Comparison of ENCODE assay signal across 9 cellular contexts in the genomic region with DNA sequence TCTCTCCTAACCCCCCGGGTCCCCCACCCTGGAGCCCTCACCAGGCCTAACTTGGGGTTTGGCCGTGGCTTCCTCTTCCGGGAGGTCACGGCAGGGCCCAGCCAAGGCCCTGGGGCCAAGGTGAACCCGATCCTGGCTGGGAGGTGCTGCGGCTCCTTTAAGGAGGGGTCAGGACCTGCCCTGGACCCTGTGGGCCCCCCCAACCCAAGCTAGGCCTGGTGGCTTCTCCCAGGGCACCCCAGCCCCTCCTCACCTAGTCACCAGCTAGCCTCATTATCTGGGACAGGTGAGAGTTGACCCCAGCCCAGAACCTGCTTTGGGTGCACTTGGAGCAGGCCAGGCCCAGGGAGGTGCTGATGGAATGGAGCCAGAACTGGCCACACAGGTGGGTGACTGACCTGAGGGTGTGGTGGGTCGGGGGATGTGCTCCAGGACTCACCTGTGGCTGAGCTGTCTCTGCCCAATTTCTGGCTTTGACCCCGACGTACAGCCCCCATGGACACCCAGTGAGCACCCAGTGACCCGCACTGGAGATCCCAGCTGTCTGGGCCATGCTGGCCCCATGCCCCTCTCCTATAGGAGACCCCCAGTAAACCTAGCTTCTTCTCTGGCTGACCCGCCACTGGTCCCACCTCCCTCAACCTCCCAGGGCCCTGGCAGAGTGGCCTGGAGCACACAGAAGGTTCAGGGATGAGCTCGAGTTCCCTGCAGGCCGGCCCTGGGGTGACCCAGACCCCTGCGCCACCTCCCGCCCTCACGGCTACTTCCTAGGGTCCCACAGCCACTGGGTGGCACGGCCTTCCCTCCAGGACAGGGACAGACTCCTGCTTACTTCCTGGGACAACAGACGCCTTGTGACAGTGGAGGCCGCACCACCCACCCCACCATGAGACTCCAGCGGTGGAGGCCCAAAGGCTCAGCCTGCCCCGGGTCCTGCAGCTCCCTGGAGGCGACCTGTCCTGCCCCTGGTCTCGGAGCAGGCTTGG. TPM values are rescaled to one million over a fixed set of nuclear protein-coding genes. Genes with fewer than 3 reads are reported as not detected.
DNase-seq lines count a peak whose midpoint lies in the region; ATAC-seq, FAIRE-seq and TF ChIP-seq lines count a peak whose summit lies in the region.
"Had no signal": no experiment of that assay in that cellular context is flagged by ENCODE, and none has a peak within 500 bp of the region (broad histone marks: within the 10 kb centered on the region; RNA-seq: fewer than 3 reads in every experiment).

No MANE protein-coding gene starts in this region.

- H3K56ac ChIP-seq in H1 (replicated peaks; ENCODE audit: insufficient read length, low read depth, low read length), result no peak overlapping the region

- DNase-seq in CD4-positive, alpha-beta memory T cell, result no peak
- DNase-seq in RWPE1 (ENCODE audit: low spot score), result no peak
- DNase-seq in H1 (ENCODE audit: low read depth in 1 of 2, low spot score in 2 of 2), result no peak
- no peak for DNase-seq in trophoblast cell
- DNase-seq in NCI-H2227 treated with DMSO at 0.1 percent for 48 hours (lab: John Stamatoyannopoulos, UW), result no peak
- no peak for DNase-seq in ACHN
- no peak for DNase-seq in NCI-H2081 treated with DMSO at 0.1 percent for 48 hours (lab: John Stamatoyannopoulos, UW)
- DNase-seq: activated CD4-positive, alpha-beta T cell treated with anti-CD3 and anti-CD28 coated beads for 48 hours had no signal

- in situ Hi-C loops in ACHN (cut with HindIII; ENCODE audit: low pct_ligation_motif_present, low pct_unique_long_range_greater_than_20kb, low sequenced_read_pairs), result no loop called here

- H2BK5ac ChIP-seq in H1 (ENCODE audit: low read depth, low read length) (peak overlapping the region; percentile 87; the same call in 1 of the 2 replicates), trophoblast cell (ENCODE audit: low read depth, low read length, poor library complexity) (no peak overlapping the region)

- H3K79me1 ChIP-seq in H1 (ENCODE audit: low read depth, low read length) (no peaks in the 10 kb centered on the region), trophoblast cell (ENCODE audit: low read length) (peaks cover 35% of the 10 kb centered on the region)

- H3K9me3 ChIP-seq in CD4-positive, alpha-beta memory T cell (ENCODE audit: control insufficient read depth in 1 of 2, low read length in 2 of 2), result no peaks in the 10 kb centered on the region
- H3K9me3 ChIP-seq in H1 (ENCODE audit: insufficient read depth in 2 of 2, low read depth in 1 of 2, low read length in 1 of 2) (no peaks in the 10 kb centered on the region), trophoblast cell (ENCODE audit: insufficient read depth, low read depth, low read length) (no peaks in the 10 kb centered on the region)

- peaks cover 19 to 75% (median 49%) of the 10 kb centered on the region in 4 donors for H3K4me1 Mint-ChIP-seq in CD4-positive, alpha-beta memory T cell

- H3K4me2 ChIP-seq in H1 (ENCODE audit: insufficient read depth in 1 of 2, low read depth in 2 of 2, low read length in 2 of 2) (no peak overlapping the region), trophoblast cell (ENCODE audit: low read length) (no peak overlapping the region)

- no peak overlapping the region for H4K12ac ChIP-seq in trophoblast cell (ENCODE audit: low read depth, low read length)

- no peak overlapping the region; a peak in 1 of 7 replicates for H3K9ac ChIP-seq in H1 (replicated peaks in 1 of 4; ENCODE audit: extremely low read depth in 1 of 4, low read depth in 3 of 4, low read length in 3 of 4)
- no peak overlapping the region for H3K9ac ChIP-seq in trophoblast cell (ENCODE audit: low read length)

- H3K27me3 Mint-ChIP-seq in CD4-positive, alpha-beta memory T cell, result no peaks in the 10 kb centered on the region

- peaks cover 68% of the 10 kb centered on the region for H3K4me1 ChIP-seq in CD4-positive, alpha-beta memory T cell (ENCODE audit: insufficient read depth, low read length)
- H3K4me1 ChIP-seq in H1 (replicated peaks in 1 of 4; ENCODE audit: control insufficient read depth in 3 of 4, insufficient read depth in 4 of 4, low read length in 3 of 4), result peaks cover 4 to 32% (median 24%) of the 10 kb centered on the region in 4 experiments
- peaks cover 29 to 32% of the 10 kb centered on the region in 2 experiments for H3K4me1 ChIP-seq in trophoblast cell (ENCODE audit: control insufficient read depth in 1 of 2, insufficient read depth in 2 of 2, low read length in 2 of 2)

- H2AK5ac ChIP-seq in H1 (ENCODE audit: low read depth, low read length), result peak overlapping the region; percentile 75; the same call in 1 of the 2 replicates
- H2AK5ac ChIP-seq in trophoblast cell (ENCODE audit: low read length), result peak overlapping the region; percentile 71

- no peak for TF ChIP-seq EP300 in H1 (IDR thresholded peaks at IDR 0.05; ENCODE audit: borderline replicate concordance in 1 of 2, low read depth in 2 of 2, low read length in 2 of 2)

- no peak overlapping the region for H3K4me3 ChIP-seq in CD4-positive, alpha-beta memory T cell (ENCODE audit: low read length in 2 of 2)
- no peak overlapping the region for H3K4me3 ChIP-seq in H1 (ENCODE audit: extremely low read depth in 1 of 4, insufficient read depth in 2 of 4, low read depth in 3 of 4, low read length in 4 of 4)
- H3K4me3 ChIP-seq in trophoblast cell (ENCODE audit: low read depth, low read length), result no peak overlapping the region

- intact Hi-C loops in CD4-positive, alpha-beta memory T cell (cut with micrococcal nuclease), result no loop called here

- H3K36me3 Mint-ChIP-seq in CD4-positive, alpha-beta memory T cell, result peaks cover 0 to 4% of the 10 kb centered on the region in 2 donors

- H3K14ac ChIP-seq in H1 (ENCODE audit: insufficient read length) (no peak overlapping the region), trophoblast cell (ENCODE audit: low read length) (peak overlapping the region; percentile 45)

- no peaks in the 10 kb centered on the region for H3K9me3 Mint-ChIP-seq in CD4-positive, alpha-beta memory T cell

- H2AFZ ChIP-seq in H1 (ENCODE audit: low read length), result no peak overlapping the region
- no peak overlapping the region for H2AFZ ChIP-seq in trophoblast cell (ENCODE audit: insufficient read depth, low read length, poor library complexity)

- H4K8ac ChIP-seq in H1 (ENCODE audit: extremely low read depth, insufficient read depth, low read length) (peak overlapping the region; percentile 91), trophoblast cell (ENCODE audit: low read depth, low read length) (peak overlapping the region; percentile 10)

- 86% methylated on average over 21 of the region's 23 CpGs; no CpG with 5 or more reads in 1 of the 2 experiments for WGBS in H1 (ENCODE audit: extremely low coverage in 1 of 2, insufficient coverage in 1 of 2, insufficient read length in 1 of 2, insufficient replicate concordance in 2 of 2, low coverage in 1 of 2, low lambda C conversion rate in 2 of 2, missing lambda C conversion rate in 1 of 2), 2 experiments
- no CpG with 5 or more reads among the region's 23 CpGs for WGBS in trophoblast cell (ENCODE audit: extremely low coverage, insufficient coverage, insufficient read length)

- no peak for FAIRE-seq in H1 (lab: Jason Lieb, UNC)

- H2BK120ac ChIP-seq in H1 (replicated peaks; ENCODE audit: low read depth, low read length) (peak overlapping the region; percentile 15), trophoblast cell (ENCODE audit: insufficient read depth, low read length, poor library complexity) (peak overlapping the region; percentile 77)

- H3K27me3 ChIP-seq in CD4-positive, alpha-beta memory T cell (ENCODE audit: insufficient read depth, low read length), result no peaks in the 10 kb centered on the region
- H3K27me3 ChIP-seq in H1 (replicated peaks in 1 of 4; ENCODE audit: control insufficient read depth in 3 of 4, extremely low read depth in 1 of 4, insufficient read depth in 3 of 4, low read length in 3 of 4) (no peaks in the 10 kb centered on the region), trophoblast cell (ENCODE audit: insufficient read depth, low read length) (no peaks in the 10 kb centered on the region)

- peak overlapping the region in 7 of 8 donors; percentile 36 to 65 (median 52) for H3K4me3 Mint-ChIP-seq in CD4-positive, alpha-beta memory T cell

- H3K27ac Mint-ChIP-seq in CD4-positive, alpha-beta memory T cell, result peak overlapping the region in 6 of 7 donors; percentile 84 to 95 (median 89)

- no peak overlapping the region for H3K23ac ChIP-seq in H1 (ENCODE audit: insufficient read length)
- H3K23ac ChIP-seq in trophoblast cell (ENCODE audit: low read length), result no peak overlapping the region

- no peaks in the 10 kb centered on the region for H3K79me2 ChIP-seq in H1 (ENCODE audit: control insufficient read depth in 1 of 2, insufficient read depth in 2 of 2, low read length in 2 of 2)
- H3K79me2 ChIP-seq in trophoblast cell (ENCODE audit: control insufficient read depth, insufficient read depth, low read length, poor library complexity), result peaks cover 8% of the 10 kb centered on the region

- no peak for TF ChIP-seq POLR2A in H1 (IDR thresholded peaks at IDR 0.05; ENCODE audit: control extremely low read depth in 1 of 2, low read depth in 2 of 2, low read length in 2 of 2)

- H3K27ac ChIP-seq in CD4-positive, alpha-beta memory T cell (ENCODE audit: low read depth, low read length), result peak overlapping the region; percentile 97
- H3K27ac ChIP-seq in RWPE1 (peak overlapping the region; percentile 100), H1 (ENCODE audit: low read depth, low read length) (0 out of 2 replicates have a peak overlapping the region, but pooled peaks have one; percentile 51), trophoblast cell (ENCODE audit: low read depth, low read length) (peak overlapping the region; percentile 18)

- H3K18ac ChIP-seq in H1 (ENCODE audit: extremely low read depth, low read length) (peak overlapping the region; percentile 32), trophoblast cell (ENCODE audit: low read length) (peak overlapping the region; percentile 0)

- peak overlapping the region; percentile 75 for H2BK12ac ChIP-seq in H1 (ENCODE audit: low read depth, low read length)
- H2BK12ac ChIP-seq in trophoblast cell (ENCODE audit: low read length), result peak overlapping the region; percentile 79

- H3K36me3 ChIP-seq in CD4-positive, alpha-beta memory T cell (ENCODE audit: insufficient read depth, low read length), result no peaks in the 10 kb centered on the region
- no peaks in the 10 kb centered on the region for H3K36me3 ChIP-seq in H1 (ENCODE audit: control insufficient read depth in 2 of 4, insufficient read depth in 4 of 4, low read length in 3 of 4)
- no peaks in the 10 kb centered on the region for H3K36me3 ChIP-seq in trophoblast cell (ENCODE audit: control insufficient read depth in 1 of 2, insufficient read depth in 2 of 2, low read length in 2 of 2)

- peak overlapping the region; percentile 21 for H4K5ac ChIP-seq in H1 (ENCODE audit: insufficient read length, low read depth, low read length)

- peaks cover 5% of the 10 kb centered on the region; the same call in 1 of the 2 replicates for H3K23me2 ChIP-seq in H1 (ENCODE audit: low read depth, low read length)

- POLR2A ChIA-PET in CD4-positive, alpha-beta memory T cell (lab: Charles Lee; ENCODE audit: partially characterized antibody), result interaction anchor here (0.6 to 6.7 kb wide), 7 partner anchors 9 to 116 kb away, joined by 3 to 75 read pairs (median 9); no protein-coding TSS in a partner anchor
- POLR2A ChIA-PET in RWPE1 (lab: Yijun Ruan, JAX; ENCODE audit: low non-redundant PET), result no interaction called here
- POLR2A ChIA-PET in H1 (lab: Charles Lee; ENCODE audit: partially characterized antibody), result interaction anchor here (1.0 to 22.2 kb wide), 5 partner anchors 9 to 212 kb away, joined by 3 to 524 read pairs (median 4); no protein-coding TSS in a partner anchor

- no peak for TF ChIP-seq RAD21 in H1 (IDR thresholded peaks at IDR 0.05 in 1 of 2, conservative IDR thresholded peaks at IDR 0.05 in 1 of 2; ENCODE audit: low read depth in 2 of 2, low read length in 2 of 2)

- H2BK15ac ChIP-seq in H1 (ENCODE audit: low read length), result peak overlapping the region; percentile 72; the same call in 1 of the 2 replicates

- peak overlapping the region; percentile 97 for H4K91ac ChIP-seq in H1 (replicated peaks; ENCODE audit: insufficient read length, low read length)
- H4K91ac ChIP-seq in trophoblast cell (ENCODE audit: low read depth, low read length), result peak overlapping the region; percentile 96

- no peak for ATAC-seq in HG03354 (IDR thresholded peaks at IDR 0.05; ENCODE audit: poor library complexity, severe bottlenecking, unreplicated experiment)

- H3K4ac ChIP-seq in H1 (replicated peaks; ENCODE audit: insufficient read length, low read depth, low read length) (no peak overlapping the region), trophoblast cell (ENCODE audit: low read depth, low read length) (no peak overlapping the region)

- peak overlapping the region; percentile 95 for H2BK20ac ChIP-seq in H1 (ENCODE audit: low read length)

- CTCF ChIA-PET in CD4-positive, alpha-beta memory T cell (lab: Charles Lee; ENCODE audit: partially characterized antibody), result no interaction called here
- CTCF ChIA-PET in RWPE1 (lab: Yijun Ruan, JAX), result no interaction called here
- CTCF ChIA-PET in H1 (lab: Charles Lee; ENCODE audit: partially characterized antibody), result interaction anchor here (0.7 to 3.2 kb wide), 5 partner anchors 11 to 38 kb away, joined by 3 to 16 read pairs (median 4); no protein-coding TSS in a partner anchor

- no peaks in the 10 kb centered on the region for H4K20me1 ChIP-seq in H1 (replicated peaks in 1 of 2; ENCODE audit: control insufficient read depth in 1 of 2, insufficient read depth in 2 of 2, low read length in 2 of 2)

- TF ChIP-seq CTCF in RWPE1 (conservative IDR thresholded peaks at IDR 0.05; ENCODE audit: low read depth) (no peak), H1 (IDR thresholded peaks at IDR 0.05; ENCODE audit: control extremely low read depth in 1 of 3, insufficient read depth in 1 of 3, low read depth in 1 of 3, low read length in 3 of 3) (no peak)

RNA-seq across cellular contexts. Expression of a gene that starts 6.7 kb away (rescaled TPM):
- 100 to 1,000 TPM; 194 to 195 TPM for total RNA-seq in CD4-positive, alpha-beta memory T cell
- 10 to 100 TPM; 24.1 to 63.9 TPM for polyA plus RNA-seq in CD4-positive, alpha-beta memory T cell
- 163 and 174 TPM in 2 replicates for total RNA-seq in H1 (2021; fragmentation: NEBNext Ultra II Directional; extraction: Animal tissue kit (Norgen Biotek cat#: 25700))
- 166 and 200 TPM in 2 replicates for polyA plus RNA-seq in H1 (2011; rRNA removed)
- 102 TPM for polyA plus RNA-seq in H1 (2011; cell fraction: cytosol; rRNA removed)
- 175 TPM for polyA plus RNA-seq in H1 (2011; cell fraction: nucleus; rRNA removed)
- 78.8 to 121 TPM (median 107 TPM) in 4 replicates for polyA plus RNA-seq in H1 (2012, experiment 1 of 2)
- polyA plus RNA-seq in H1 (2012, experiment 2 of 2), result 103 TPM
- polyA plus RNA-seq in H1 (2013, experiment 1 of 2), result 122 TPM
- polyA plus RNA-seq in H1 (2013, experiment 2 of 2), result 125 TPM
- 66.6 and 68.9 TPM in 2 replicates for polyA minus RNA-seq in H1 (2011; rRNA and poly(A)+ RNA removed)
- 116 TPM for polyA minus RNA-seq in H1 (2011; cell fraction: cytosol; rRNA and poly(A)+ RNA removed)
- polyA minus RNA-seq in H1 (2011; cell fraction: nucleus; rRNA and poly(A)+ RNA removed), result 61.1 TPM
- 339 and 368 TPM in 2 replicates for polyA plus RNA-seq in trophoblast cell (2013)

RNA-seq across cellular contexts. Expression of a gene that starts 38.3 kb away (rescaled TPM):
- 100 to 1,000 TPM; 130 to 135 TPM for total RNA-seq in CD4-positive, alpha-beta memory T cell
- polyA plus RNA-seq in CD4-positive, alpha-beta memory T cell, result 100 to 1,000 TPM in 1 of 2 donors, 10 to 100 TPM in 1; 29.6 to 114 TPM
- total RNA-seq in H1 (2021; fragmentation: NEBNext Ultra II Directional; extraction: Animal tissue kit (Norgen Biotek cat#: 25700)), result 9.2 and 9.8 TPM in 2 replicates
- 9.6 and 10.2 TPM in 2 replicates for polyA plus RNA-seq in H1 (2011; rRNA removed)
- polyA plus RNA-seq in H1 (2011; cell fraction: cytosol; rRNA removed), result 5.2 TPM
- 8.1 TPM for polyA plus RNA-seq in H1 (2011; cell fraction: nucleus; rRNA removed)
- 5.2 to 7.4 TPM (median 7.0 TPM) in 4 replicates for polyA plus RNA-seq in H1 (2012, experiment 1 of 2)
- 5.2 TPM for polyA plus RNA-seq in H1 (2012, experiment 2 of 2)
- 7.2 TPM for polyA plus RNA-seq in H1 (2013, experiment 1 of 2)
- 7.5 TPM for polyA plus RNA-seq in H1 (2013, experiment 2 of 2)
- polyA minus RNA-seq in H1 (2011; rRNA and poly(A)+ RNA removed), result 6.6 and 8.8 TPM in 2 replicates
- 7.0 TPM for polyA minus RNA-seq in H1 (2011; cell fraction: cytosol; rRNA and poly(A)+ RNA removed)
- 3.3 TPM for polyA minus RNA-seq in H1 (2011; cell fraction: nucleus; rRNA and poly(A)+ RNA removed)
- polyA plus RNA-seq in trophoblast cell (2013), result 34.5 and 34.8 TPM in 2 replicates

RNA-seq across cellular contexts. Expression of a gene that starts 38.9 kb away (rescaled TPM):
- total RNA-seq in CD4-positive, alpha-beta memory T cell, result 10 to 100 TPM; 18.6 to 22.1 TPM
- polyA plus RNA-seq in CD4-positive, alpha-beta memory T cell, result 1 to 10 TPM in 1 of 2 donors, under 1 TPM in 1; 0.84 to 1.2 TPM
- total RNA-seq in H1 (2021; fragmentation: NEBNext Ultra II Directional; extraction: Animal tissue kit (Norgen Biotek cat#: 25700)), result 1.3 and 1.8 TPM in 2 replicates
- polyA plus RNA-seq in H1 (2011; rRNA removed), result 1.9 and 2.3 TPM in 2 replicates
- 2.3 TPM for polyA plus RNA-seq in H1 (2011; cell fraction: cytosol; rRNA removed)
- polyA plus RNA-seq in H1 (2011; cell fraction: nucleus; rRNA removed), result 12.4 TPM
- polyA plus RNA-seq in H1 (2012, experiment 1 of 2), result 0.54 to 2.7 TPM (median 2.0 TPM) in 4 replicates
- 1.1 TPM for polyA plus RNA-seq in H1 (2012, experiment 2 of 2)
- 0.95 TPM for polyA plus RNA-seq in H1 (2013, experiment 1 of 2)
- polyA plus RNA-seq in H1 (2013, experiment 2 of 2), result 0.75 TPM
- polyA minus RNA-seq in H1 (2011; rRNA and poly(A)+ RNA removed), result 0.47 TPM in 1 of 2 replicates, not detected in the other
- polyA minus RNA-seq in H1 (2011; cell fraction: cytosol; rRNA and poly(A)+ RNA removed), result 1.5 TPM
- 2.4 TPM for polyA minus RNA-seq in H1 (2011; cell fraction: nucleus; rRNA and poly(A)+ RNA removed)
- 1.2 and 1.5 TPM in 2 replicates for polyA plus RNA-seq in trophoblast cell (2013)

RNA-seq across cellular contexts. Expression of a gene that starts 42.3 kb away (rescaled TPM):
- total RNA-seq in CD4-positive, alpha-beta memory T cell, result 10 to 100 TPM; 52.2 to 59.4 TPM
- polyA plus RNA-seq in CD4-positive, alpha-beta memory T cell, result 1 to 10 TPM; 2.8 to 6.6 TPM
- total RNA-seq in H1 (2021; fragmentation: NEBNext Ultra II Directional; extraction: Animal tissue kit (Norgen Biotek cat#: 25700)), result 92.3 and 95.3 TPM in 2 replicates
- polyA plus RNA-seq in H1 (2011; rRNA removed), result 91.7 and 142 TPM in 2 replicates
- 63.4 TPM for polyA plus RNA-seq in H1 (2011; cell fraction: cytosol; rRNA removed)
- polyA plus RNA-seq in H1 (2011; cell fraction: nucleus; rRNA removed), result 97.0 TPM
- 66.1 to 117 TPM (median 109 TPM) in 4 replicates for polyA plus RNA-seq in H1 (2012, experiment 1 of 2)
- polyA plus RNA-seq in H1 (2012, experiment 2 of 2), result 90.9 TPM
- polyA plus RNA-seq in H1 (2013, experiment 1 of 2), result 59.3 TPM
- polyA plus RNA-seq in H1 (2013, experiment 2 of 2), result 59.3 TPM
- polyA minus RNA-seq in H1 (2011; rRNA and poly(A)+ RNA removed), result 28.7 and 37.4 TPM in 2 replicates
- polyA minus RNA-seq in H1 (2011; cell fraction: cytosol; rRNA and poly(A)+ RNA removed), result 82.9 TPM
- 47.7 TPM for polyA minus RNA-seq in H1 (2011; cell fraction: nucleus; rRNA and poly(A)+ RNA removed)
- polyA plus RNA-seq in trophoblast cell (2013), result 43.8 and 44.5 TPM in 2 replicates

Comparison
In these comparisons a context has a peak if more than half of its experiments do, and no peak if none do; other contexts are left out.
1. H3K27ac ChIP-seq: peak in every context shown above with its lines; median percentile 100 in RWPE1; 97 in CD4-positive, alpha-beta memory T cell; 51 in H1; 18 in trophoblast cell.
2. RNA of a gene that starts 38.3 kb away (total RNA-seq): 130 to 135 TPM in CD4-positive, alpha-beta memory T cell; 9.2 to 9.8 TPM in H1; every median in the first group is over 10 times any median in the second.